Comparison of ENCODE assay signal across 1 cellular context in the genomic region with DNA sequence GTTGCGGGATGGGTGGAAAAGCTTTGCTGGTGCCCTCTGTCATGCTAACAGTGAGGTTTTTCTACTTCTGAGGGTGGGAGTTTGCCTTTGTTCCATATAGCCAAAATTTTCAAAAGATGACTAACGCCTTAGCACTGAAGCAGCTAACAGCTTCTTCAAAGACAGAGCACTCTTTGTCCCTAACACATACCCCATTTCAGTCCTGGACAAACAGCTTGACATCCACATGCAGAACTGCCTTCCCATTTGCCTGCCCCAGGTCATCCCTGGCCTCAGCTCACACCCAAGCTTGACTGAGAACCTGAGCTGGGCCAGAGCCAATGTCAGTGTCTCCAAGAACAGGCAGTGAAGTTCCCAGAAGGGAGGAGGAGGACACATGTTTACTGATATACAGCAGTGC.
TF ChIP-seq lines count a peak whose summit lies in the region.

No MANE protein-coding gene starts in this region.

TF ChIP-seq in GM23338, 12 proteins besides CTCF, POLR2A, EP300 and RAD21 (continued from another document):
- TF ChIP-seq, protein P1, sequence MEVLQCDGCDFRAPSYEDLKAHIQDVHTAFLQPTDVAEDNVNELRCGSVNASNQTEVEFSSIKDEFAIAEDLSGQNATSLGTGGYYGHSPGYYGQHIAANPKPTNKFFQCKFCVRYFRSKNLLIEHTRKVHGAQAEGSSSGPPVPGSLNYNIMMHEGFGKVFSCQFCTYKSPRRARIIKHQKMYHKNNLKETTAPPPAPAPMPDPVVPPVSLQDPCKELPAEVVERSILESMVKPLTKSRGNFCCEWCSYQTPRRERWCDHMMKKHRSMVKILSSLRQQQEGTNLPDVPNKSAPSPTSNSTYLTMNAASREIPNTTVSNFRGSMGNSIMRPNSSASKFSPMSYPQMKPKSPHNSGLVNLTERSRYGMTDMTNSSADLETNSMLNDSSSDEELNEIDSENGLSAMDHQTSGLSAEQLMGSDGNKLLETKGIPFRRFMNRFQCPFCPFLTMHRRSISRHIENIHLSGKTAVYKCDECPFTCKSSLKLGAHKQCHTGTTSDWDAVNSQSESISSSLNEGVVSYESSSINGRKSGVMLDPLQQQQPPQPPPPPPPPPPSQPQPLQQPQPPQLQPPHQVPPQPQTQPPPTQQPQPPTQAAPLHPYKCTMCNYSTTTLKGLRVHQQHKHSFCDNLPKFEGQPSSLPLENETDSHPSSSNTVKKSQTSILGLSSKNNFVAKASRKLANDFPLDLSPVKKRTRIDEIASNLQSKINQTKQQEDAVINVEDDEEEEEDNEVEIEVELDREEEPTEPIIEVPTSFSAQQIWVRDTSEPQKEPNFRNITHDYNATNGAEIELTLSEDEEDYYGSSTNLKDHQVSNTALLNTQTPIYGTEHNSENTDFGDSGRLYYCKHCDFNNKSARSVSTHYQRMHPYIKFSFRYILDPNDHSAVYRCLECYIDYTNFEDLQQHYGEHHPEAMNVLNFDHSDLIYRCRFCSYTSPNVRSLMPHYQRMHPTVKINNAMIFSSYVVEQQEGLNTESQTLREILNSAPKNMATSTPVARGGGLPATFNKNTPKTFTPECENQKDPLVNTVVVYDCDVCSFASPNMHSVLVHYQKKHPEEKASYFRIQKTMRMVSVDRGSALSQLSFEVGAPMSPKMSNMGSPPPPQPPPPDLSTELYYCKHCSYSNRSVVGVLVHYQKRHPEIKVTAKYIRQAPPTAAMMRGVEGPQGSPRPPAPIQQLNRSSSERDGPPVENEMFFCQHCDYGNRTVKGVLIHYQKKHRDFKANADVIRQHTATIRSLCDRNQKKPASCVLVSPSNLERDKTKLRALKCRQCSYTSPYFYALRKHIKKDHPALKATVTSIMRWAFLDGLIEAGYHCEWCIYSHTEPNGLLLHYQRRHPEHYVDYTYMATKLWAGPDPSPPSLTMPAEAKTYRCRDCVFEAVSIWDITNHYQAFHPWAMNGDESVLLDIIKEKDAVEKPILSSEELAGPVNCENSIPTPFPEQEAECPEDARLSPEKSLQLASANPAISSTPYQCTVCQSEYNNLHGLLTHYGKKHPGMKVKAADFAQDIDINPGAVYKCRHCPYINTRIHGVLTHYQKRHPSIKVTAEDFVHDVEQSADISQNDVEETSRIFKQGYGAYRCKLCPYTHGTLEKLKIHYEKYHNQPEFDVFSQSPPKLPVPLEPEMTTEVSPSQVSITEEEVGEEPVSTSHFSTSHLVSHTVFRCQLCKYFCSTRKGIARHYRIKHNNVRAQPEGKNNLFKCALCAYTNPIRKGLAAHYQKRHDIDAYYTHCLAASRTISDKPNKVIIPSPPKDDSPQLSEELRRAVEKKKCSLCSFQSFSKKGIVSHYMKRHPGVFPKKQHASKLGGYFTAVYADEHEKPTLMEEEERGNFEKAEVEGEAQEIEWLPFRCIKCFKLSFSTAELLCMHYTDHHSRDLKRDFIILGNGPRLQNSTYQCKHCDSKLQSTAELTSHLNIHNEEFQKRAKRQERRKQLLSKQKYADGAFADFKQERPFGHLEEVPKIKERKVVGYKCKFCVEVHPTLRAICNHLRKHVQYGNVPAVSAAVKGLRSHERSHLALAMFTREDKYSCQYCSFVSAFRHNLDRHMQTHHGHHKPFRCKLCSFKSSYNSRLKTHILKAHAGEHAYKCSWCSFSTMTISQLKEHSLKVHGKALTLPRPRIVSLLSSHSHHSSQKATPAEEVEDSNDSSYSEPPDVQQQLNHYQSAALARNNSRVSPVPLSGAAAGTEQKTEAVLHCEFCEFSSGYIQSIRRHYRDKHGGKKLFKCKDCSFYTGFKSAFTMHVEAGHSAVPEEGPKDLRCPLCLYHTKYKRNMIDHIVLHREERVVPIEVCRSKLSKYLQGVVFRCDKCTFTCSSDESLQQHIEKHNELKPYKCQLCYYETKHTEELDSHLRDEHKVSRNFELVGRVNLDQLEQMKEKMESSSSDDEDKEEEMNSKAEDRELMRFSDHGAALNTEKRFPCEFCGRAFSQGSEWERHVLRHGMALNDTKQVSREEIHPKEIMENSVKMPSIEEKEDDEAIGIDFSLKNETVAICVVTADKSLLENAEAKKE (CRISPR knock-in tag; IDR thresholded peaks at IDR 0.05), result no peak
- TF ChIP-seq JUNB (IDR thresholded peaks at IDR 0.05; ENCODE audit: unreplicated experiment) (no peak), EZH2phosphoT487 (IDR thresholded peaks at IDR 0.05; ENCODE audit: unreplicated experiment) (no peak), POLR2AphosphoS5 (IDR thresholded peaks at IDR 0.05; ENCODE audit: low read depth) (no peak)
